In genomic region chr20:57323034-57323433, GRCh38 we compare ENCODE assay signal across 1 cellular context.
A peak's percentile ranks its signal among the peaks of the same experiment; 100 is the strongest.
TF ChIP-seq lines count a peak whose summit lies in the region.

No MANE protein-coding gene starts in this region.

TF ChIP-seq in GM12878, 131 proteins besides CTCF, POLR2A, EP300 and RAD21:
- no peak for TF ChIP-seq SIX5 (IDR thresholded peaks at IDR 0.05; ENCODE audit: low read depth, low read length, severe bottlenecking)
- peak; percentile 20; the same call in 1 of the 2 replicates for TF ChIP-seq MTA2 (IDR thresholded peaks at IDR 0.05; ENCODE audit: low read depth)
- TF ChIP-seq MEF2B (IDR thresholded peaks at IDR 0.05; ENCODE audit: partially characterized antibody, poor library complexity, severe bottlenecking): peak; percentile 72
- peak; percentile 30; the same call in 1 of the 2 replicates for TF ChIP-seq BCL11A (IDR thresholded peaks at IDR 0.05; ENCODE audit: low read depth, low read length)
TF ChIP-seq in GM12878: peak in this region for 3.
